Comparison of ENCODE assay signal across 17 cellular contexts in the genomic region with DNA sequence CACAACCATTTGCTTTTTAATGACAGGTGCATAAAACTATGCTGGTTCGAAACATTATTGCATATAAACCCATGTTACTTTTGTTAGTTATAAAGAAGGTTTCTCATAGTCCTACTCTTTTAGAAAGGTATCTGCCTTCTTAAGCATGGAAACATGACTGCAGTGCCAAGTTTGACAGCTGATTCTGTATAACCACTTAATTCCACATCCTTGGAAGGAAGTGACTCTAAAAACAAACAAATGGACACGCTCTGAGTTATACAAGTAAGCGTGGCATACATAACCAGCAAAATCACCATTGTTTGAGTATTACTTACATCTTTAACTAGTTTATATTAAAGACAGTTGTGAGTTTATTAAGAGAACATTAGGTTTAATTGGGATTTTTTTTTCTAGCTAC.
A peak's percentile ranks its signal among the peaks of the same experiment; 100 is the strongest.
DNase-seq lines count a peak whose midpoint lies in the region; ATAC-seq, FAIRE-seq and TF ChIP-seq lines count a peak whose summit lies in the region.
"Had no signal": no experiment of that assay in that cellular context is flagged by ENCODE, and none has a peak within 500 bp of the region (broad histone marks: within the 10 kb centered on the region; RNA-seq: fewer than 3 reads in every experiment).

No MANE protein-coding gene starts in this region.

- DNase-seq in D721Med (ENCODE audit: insufficient read length, low spot score): no peak
- DNase-seq in LHCN-M2 (ENCODE audit: low read depth): peak; percentile 67
- peak; percentile 52 for DNase-seq in choroid plexus epithelial cell (ENCODE audit: low read depth)
- DNase-seq in iris pigment epithelial cell (ENCODE audit: low read depth): peak; percentile 73
- DNase-seq in hippocampal formation (lab: John Stamatoyannopoulos, UW): no peak
- no peak for DNase-seq in AG08395 (ENCODE audit: low spot score)
- DNase-seq: Kasumi-1, MV-4-11, NCI-H1436 treated with DMSO at 0.1 percent for 48 hours, NCI-H2081 treated with DMSO at 0.1 percent for 48 hours, NCI-H446 treated with DMSO at 0.1 percent for 48 hours, NCI-H748 treated with DMSO at 0.1 percent for 48 hours, PC-9 had no signal

- TF ChIP-seq CTCF in D721Med (IDR thresholded peaks at IDR 0.05; ENCODE audit: insufficient read depth, missing control alignments) (no peak), choroid plexus epithelial cell (conservative IDR thresholded peaks at IDR 0.05; ENCODE audit: low read depth, low read length) (no peak)

- no peak overlapping the region for H3K4me3 ChIP-seq in choroid plexus epithelial cell (ENCODE audit: low read depth, low read length)
- H3K4me3 ChIP-seq: PC-9 had no signal

- ATAC-seq in GM19463 (IDR thresholded peaks at IDR 0.05; ENCODE audit: unreplicated experiment): no peak
- ATAC-seq in HG02870 (IDR thresholded peaks at IDR 0.05; ENCODE audit: unreplicated experiment): no peak

- FAIRE-seq in D721Med (lab: Jason Lieb, UNC): peak; percentile 44
- FAIRE-seq: A204.1, H54 had no signal

Comparison
In these comparisons a context has a peak if more than half of its experiments do, and no peak if none do; other contexts are left out.
1. DNase-seq: peak in LHCN-M2 (single experiment), choroid plexus epithelial cell (single experiment) and iris pigment epithelial cell (single experiment); none in D721Med (single experiment), hippocampal formation (0 of 2) and AG08395 (single experiment).